ENCODE assay signal across 1 cellular context in the genomic region with DNA sequence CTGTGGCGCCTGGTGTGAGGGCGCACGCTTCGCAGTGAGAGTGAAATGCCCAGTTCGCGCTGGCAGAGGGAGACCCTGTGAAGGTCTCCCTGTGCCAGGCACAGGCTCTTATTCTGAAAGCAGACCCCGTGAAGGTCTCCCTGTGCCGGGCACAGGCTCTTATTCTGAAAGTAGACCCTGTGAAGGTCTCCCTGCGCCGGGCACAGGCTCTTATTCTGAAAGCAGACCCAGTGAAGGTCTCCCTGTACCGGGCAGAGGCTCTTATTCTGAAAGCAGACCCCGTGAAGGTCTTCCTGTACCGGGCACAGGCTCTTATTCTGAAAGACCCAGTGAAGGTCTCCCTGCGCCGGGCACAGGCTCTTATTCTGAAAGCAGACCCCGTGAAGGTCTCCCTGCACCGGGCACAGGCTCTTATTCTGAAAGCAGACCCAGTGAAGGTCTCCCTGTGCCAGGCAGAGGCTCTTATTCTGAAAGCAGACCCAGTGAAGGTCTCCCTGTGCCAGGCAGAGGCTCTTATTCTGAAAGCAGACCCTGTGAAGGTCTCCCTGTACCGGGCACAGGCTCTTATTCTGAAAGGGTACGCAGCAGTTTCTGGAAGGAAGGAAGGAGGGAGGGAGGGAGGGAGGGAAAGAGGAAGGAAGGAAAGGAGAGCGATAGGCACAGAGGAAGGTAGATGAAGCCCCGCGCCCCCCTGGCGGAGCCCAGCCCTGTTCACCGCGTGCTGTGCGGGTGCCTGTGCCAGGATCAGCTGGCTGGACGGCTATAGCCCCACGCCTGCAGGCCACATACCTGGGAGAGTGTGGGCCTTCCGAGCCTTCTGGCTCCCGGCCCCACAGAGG.
TF ChIP-seq lines count a peak whose summit lies in the region.

No MANE protein-coding gene starts in this region.

TF ChIP-seq in HEK293T, 16 proteins besides CTCF, POLR2A, EP300 and RAD21:
- TF ChIP-seq FOXM1 (IDR thresholded peaks at IDR 0.05; ENCODE audit: borderline replicate concordance) (peak; percentile 73; the same call in 1 of the 2 replicates), ELF4 (IDR thresholded peaks at IDR 0.05) (no peak), CTBP1 (IDR thresholded peaks at IDR 0.05; ENCODE audit: borderline replicate concordance) (0 out of 2 replicates have a peak, but pooled peaks have one; percentile 34)
